In genomic region chr17:35708951-35709350, GRCh38 we compare ENCODE assay signal across 22 cellular contexts. TPM values are rescaled to one million over a fixed set of nuclear protein-coding genes. Genes with fewer than 3 reads are reported as not detected.
DNase-seq lines count a peak whose midpoint lies in the region; ATAC-seq, FAIRE-seq and TF ChIP-seq lines count a peak whose summit lies in the region.
"Had no signal": no experiment of that assay in that cellular context is flagged by ENCODE, and none has a peak within 500 bp of the region (broad histone marks: within the 10 kb centered on the region; RNA-seq: fewer than 3 reads in every experiment).

No MANE protein-coding gene starts in this region.

- FAIRE-seq in pancreas (lab: Jason Lieb, UNC): no peak
- FAIRE-seq: G401.6 had no signal

- H3K27ac ChIP-seq in pancreas: peak overlapping the region in 1 of 4 donors; percentile 36
- H3K27ac ChIP-seq: GM23248 had no signal

- ATAC-seq in pancreas (peak; percentile 31 to 59 (median 46)), GM18502 (IDR thresholded peaks at IDR 0.05; ENCODE audit: poor library complexity, unreplicated experiment) (no peak)
- no peak for ATAC-seq in stimulated activated naive CD8-positive, alpha-beta T cell treated with anti-CD3 and anti-CD28 coated beads, Interleukin-15, amount 100 ng/mL, for 72 hours
- ATAC-seq: stimulated activated naive CD8-positive, alpha-beta T cell treated with anti-CD3 and anti-CD28 coated beads, Interleukin-15, Interleukin-2, amounts not matched to agents 100 U/mL and 50 U/mL, for 24 hours had no signal

- H3K27me3 Mint-ChIP-seq in activated T-helper 2 cell treated with anti-CD3 and anti-CD28 coated beads, Interferon-gamma antibody, Interleukin-2, Interleukin-4, amounts not matched to agents 10 μg/mL and 5 μg/mL and 100 μg/mL, durations not matched to agents 14 hours and 24 hours and 36 hours (ENCODE audit: low read depth): no peaks in the 10 kb centered on the region
- H3K27me3 Mint-ChIP-seq in stimulated activated naive CD8-positive, alpha-beta T cell treated with anti-CD3 and anti-CD28 coated beads, Interleukin-15, amount 100 ng/mL, for 72 hours: no peaks in the 10 kb centered on the region
- H3K27me3 Mint-ChIP-seq: activated naive CD8-positive, alpha-beta T cell treated with anti-CD3 and anti-CD28 coated beads for 36 hours had no signal

- no peak overlapping the region for H3K4me3 ChIP-seq in pancreas
- H3K4me3 ChIP-seq: GM23248 had no signal

- H3K36me3 Mint-ChIP-seq in activated T-helper 2 cell treated with anti-CD3 and anti-CD28 coated beads, Interferon-gamma antibody, Interleukin-2, Interleukin-4, amounts not matched to agents 10 μg/mL and 5 μg/mL and 100 μg/mL, durations not matched to agents 14 hours and 24 hours and 36 hours (ENCODE audit: low read depth): peaks cover 34% of the 10 kb centered on the region

- no peaks in the 10 kb centered on the region for H3K9me3 ChIP-seq in pancreas

- DNase-seq in NOMO-1 treated with DMSO at 0.1 percent for 48 hours (lab: John Stamatoyannopoulos, UW; ENCODE audit: unreplicated experiment) (peak; percentile 11), NOMO-1 (lab: John Stamatoyannopoulos, UW; ENCODE audit: unreplicated experiment in 2 of 2) (no peak), KBM-7 (peak; percentile 61), pancreas (no peak), cerebellar nuclear complex (lab: John Stamatoyannopoulos, UW) (no peak)
- no peak for DNase-seq in activated T-helper 2 cell treated with anti-CD3 and anti-CD28 coated beads, Interferon-gamma antibody, Interleukin-2, Interleukin-4, amounts not matched to agents 10 μg/mL and 5 μg/mL and 100 μg/mL, durations not matched to agents 14 hours and 24 hours and 36 hours (ENCODE audit: low spot score)
- DNase-seq in stimulated activated naive CD8-positive, alpha-beta T cell treated with anti-CD3 and anti-CD28 coated beads, Interleukin-15, amount 100 ng/mL, for 72 hours: no peak
- DNase-seq: activated CD4-positive, alpha-beta T cell treated with anti-CD3 and anti-CD28 coated beads for 1 hour; activated naive CD8-positive, alpha-beta T cell treated with anti-CD3 and anti-CD28 coated beads for 36 hours; GM23248; islet precursor cell; NCI-H1694 treated with DMSO at 0.1 percent for 48 hours; PC-3; stimulated activated naive CD8-positive, alpha-beta T cell treated with anti-CD3 and anti-CD28 coated beads, Interleukin-15, Interleukin-2, amounts not matched to agents 100 U/mL and 50 U/mL, for 24 hours; T-helper 9 cell had no signal

- in situ Hi-C loops in KBM-7 (cut with MboI; ENCODE audit: low pct_unique_long_range_greater_than_20kb, low sequenced_read_pairs): no loop called here

- TF ChIP-seq CTCF in pancreas (IDR thresholded peaks at IDR 0.05): no peak

- WGBS in pancreas, 2 donors: 6 to 22% methylated on average over 3 of the region's 3 CpGs

- no peaks in the 10 kb centered on the region for H3K27me3 ChIP-seq in pancreas

- peak overlapping the region; percentile 25 for H3K27ac Mint-ChIP-seq in activated T-helper 2 cell treated with anti-CD3 and anti-CD28 coated beads, Interferon-gamma antibody, Interleukin-2, Interleukin-4, amounts not matched to agents 10 μg/mL and 5 μg/mL and 100 μg/mL, durations not matched to agents 14 hours and 24 hours and 36 hours
- H3K27ac Mint-ChIP-seq in stimulated activated naive CD8-positive, alpha-beta T cell treated with anti-CD3 and anti-CD28 coated beads, Interleukin-15, amount 100 ng/mL, for 72 hours: no peak overlapping the region
- H3K27ac Mint-ChIP-seq: activated naive CD8-positive, alpha-beta T cell treated with anti-CD3 and anti-CD28 coated beads for 36 hours had no signal

- H3K4me3 Mint-ChIP-seq in activated T-helper 2 cell treated with anti-CD3 and anti-CD28 coated beads, Interferon-gamma antibody, Interleukin-2, Interleukin-4, amounts not matched to agents 10 μg/mL and 5 μg/mL and 100 μg/mL, durations not matched to agents 14 hours and 24 hours and 36 hours (ENCODE audit: low read depth): no peak overlapping the region
- no peak overlapping the region for H3K4me3 Mint-ChIP-seq in stimulated activated naive CD8-positive, alpha-beta T cell treated with anti-CD3 and anti-CD28 coated beads, Interleukin-15, amount 100 ng/mL, for 72 hours
- H3K4me3 Mint-ChIP-seq: activated naive CD8-positive, alpha-beta T cell treated with anti-CD3 and anti-CD28 coated beads for 36 hours had no signal

- H3K36me3 ChIP-seq in pancreas: no peaks in the 10 kb centered on the region

- intact Hi-C loops in activated T-helper 2 cell treated with anti-CD3 and anti-CD28 coated beads, Interferon-gamma antibody, Interleukin-2, Interleukin-4, amounts not matched to agents 10 μg/mL and 5 μg/mL and 100 μg/mL, durations not matched to agents 14 hours and 24 hours and 36 hours (cut with micrococcal nuclease): no loop called here
- intact Hi-C loops in pancreas (cut with DNase I): no loop called here

- peaks cover 19% of the 10 kb centered on the region for H3K4me1 Mint-ChIP-seq in activated T-helper 2 cell treated with anti-CD3 and anti-CD28 coated beads, Interferon-gamma antibody, Interleukin-2, Interleukin-4, amounts not matched to agents 10 μg/mL and 5 μg/mL and 100 μg/mL, durations not matched to agents 14 hours and 24 hours and 36 hours (ENCODE audit: low read depth)
- peaks cover 42% of the 10 kb centered on the region for H3K4me1 Mint-ChIP-seq in stimulated activated naive CD8-positive, alpha-beta T cell treated with anti-CD3 and anti-CD28 coated beads, Interleukin-15, amount 100 ng/mL, for 72 hours

- no peaks in the 10 kb centered on the region for H3K9me3 Mint-ChIP-seq in activated T-helper 2 cell treated with anti-CD3 and anti-CD28 coated beads, Interferon-gamma antibody, Interleukin-2, Interleukin-4, amounts not matched to agents 10 μg/mL and 5 μg/mL and 100 μg/mL, durations not matched to agents 14 hours and 24 hours and 36 hours
- H3K9me3 Mint-ChIP-seq in stimulated activated naive CD8-positive, alpha-beta T cell treated with anti-CD3 and anti-CD28 coated beads, Interleukin-15, amount 100 ng/mL, for 72 hours: no peaks in the 10 kb centered on the region
- H3K9me3 Mint-ChIP-seq: activated naive CD8-positive, alpha-beta T cell treated with anti-CD3 and anti-CD28 coated beads for 36 hours had no signal

- peaks cover 7 to 31% (median 17%) of the 10 kb centered on the region in 3 donors for H3K4me1 ChIP-seq in pancreas

RNA-seq across cellular contexts. Expression of gene RASL10B, which starts 22.5 kb away (rescaled TPM):
- total RNA-seq in activated T-helper 2 cell treated with anti-CD3 and anti-CD28 coated beads, Interferon-gamma antibody, Interleukin-2, Interleukin-4, amounts not matched to agents 10 μg/mL and 5 μg/mL and 100 μg/mL, durations not matched to agents 14 hours and 24 hours and 36 hours: 0.94 and 1.2 TPM in 2 replicates
- total RNA-seq in pancreas: 1 to 10 TPM; 3.1 to 4.9 (median 4.0) TPM
- 1 to 10 TPM; 2.5 to 6.3 TPM for polyA plus RNA-seq in pancreas

RNA-seq across cellular contexts. Expression of gene GAS2L2, which starts 44.1 kb away (rescaled TPM):
- not detected in 2 replicates for total RNA-seq in activated T-helper 2 cell treated with anti-CD3 and anti-CD28 coated beads, Interferon-gamma antibody, Interleukin-2, Interleukin-4, amounts not matched to agents 10 μg/mL and 5 μg/mL and 100 μg/mL, durations not matched to agents 14 hours and 24 hours and 36 hours
- total RNA-seq in pancreas: under 1 TPM; 0.03 to 0.15 (median 0.07) TPM
- under 1 TPM in 1 of 2 donors, not detected in 1; 0.33 TPM for polyA plus RNA-seq in pancreas
- total RNA-seq: A673, fibroblast of lung, GM23248, M059J, PC-3, SK-MEL-5, ureter had no signal
- polyA plus RNA-seq: fibroblast of lung, GM23248 had no signal

RNA-seq across cellular contexts. Expression of gene C17orf50, which starts 51.7 kb away (rescaled TPM):
- total RNA-seq in activated T-helper 2 cell treated with anti-CD3 and anti-CD28 coated beads, Interferon-gamma antibody, Interleukin-2, Interleukin-4, amounts not matched to agents 10 μg/mL and 5 μg/mL and 100 μg/mL, durations not matched to agents 14 hours and 24 hours and 36 hours: not detected in 2 replicates
- under 1 TPM in 2 of 6 donors, not detected in 4; 0.17 to 0.28 TPM for total RNA-seq in pancreas
- polyA plus RNA-seq in pancreas: under 1 TPM in 1 of 2 donors, not detected in 1; 0.12 TPM
- total RNA-seq: A673; activated naive CD8-positive, alpha-beta T cell treated with anti-CD3 and anti-CD28 coated beads for 36 hours; fibroblast of lung; GM23248; M059J; PC-3; SK-MEL-5; ureter had no signal
- polyA plus RNA-seq: fibroblast of lung, GM23248 had no signal

Comparison
In these comparisons a context has a peak if more than half of its experiments do, and no peak if none do; other contexts are left out.
1. DNase-seq: peak in NOMO-1 treated with DMSO at 0.1 percent for 48 hours (single experiment) and KBM-7 (single experiment); none in NOMO-1 (0 of 2), activated T-helper 2 cell treated with anti-CD3 and anti-CD28 coated beads, Interferon-gamma antibody, Interleukin-2, Interleukin-4, amounts not matched to agents 10 μg/mL and 5 μg/mL and 100 μg/mL, durations not matched to agents 14 hours and 24 hours and 36 hours (single experiment), pancreas (0 of 6), stimulated activated naive CD8-positive, alpha-beta T cell treated with anti-CD3 and anti-CD28 coated beads, Interleukin-15, amount 100 ng/mL, for 72 hours (0 of 2) and cerebellar nuclear complex (0 of 2).
2. ATAC-seq: peak in pancreas (4 of 4); none in GM18502 (single experiment) and stimulated activated naive CD8-positive, alpha-beta T cell treated with anti-CD3 and anti-CD28 coated beads, Interleukin-15, amount 100 ng/mL, for 72 hours (single experiment).